Comparison of ENCODE assay signal across 35 cellular contexts in genomic region chr3:86880066-86880465, GRCh38.
"Had no signal": no experiment of that assay in that cellular context is flagged by ENCODE, and none has a peak within 500 bp of the region (broad histone marks: within the 10 kb centered on the region; RNA-seq: fewer than 3 reads in every experiment).

No MANE protein-coding gene starts in this region.

- DNase-seq: Karpas-422, Kasumi-1, MG63, MM.1S, MV-4-11, NCI-H1048, NCI-H1092, NCI-H1092 treated with DMSO at 0.1 percent for 48 hours, NCI-H1105, NCI-H1105 treated with DMSO at 0.1 percent for 48 hours, NCI-H1417, NCI-H1417 treated with DMSO at 0.1 percent for 48 hours, NCI-H1436, NCI-H1436 treated with DMSO at 0.1 percent for 48 hours, NCI-H146, NCI-H1694, NCI-H1694 treated with DMSO at 0.1 percent for 48 hours, NCI-H187, NCI-H187 treated with DMSO at 0.1 percent for 48 hours, NCI-H1930, NCI-H2029, NCI-H2029 treated with DMSO at 0.1 percent for 48 hours, NCI-H2081, NCI-H2081 treated with DMSO at 0.1 percent for 48 hours, NCI-H2107, NCI-H2171, NCI-H2171 treated with DMSO at 0.1 percent for 48 hours, NCI-H2227 treated with DMSO at 0.1 percent for 48 hours, NCI-H226, NCI-H345, NCI-H446, NCI-H446 treated with DMSO at 0.1 percent for 48 hours, NCI-H510A, NCI-H510A treated with DMSO at 0.1 percent for 48 hours, NCI-H524 had no signal

- H3K27me3 ChIP-seq: MG63 had no signal

- H3K4me3 ChIP-seq: MG63 had no signal

- H3K9me3 ChIP-seq: MG63 had no signal

- H3K36me3 ChIP-seq: MG63 had no signal
